ENCODE assay signal across 10 cellular contexts in the genomic region with DNA sequence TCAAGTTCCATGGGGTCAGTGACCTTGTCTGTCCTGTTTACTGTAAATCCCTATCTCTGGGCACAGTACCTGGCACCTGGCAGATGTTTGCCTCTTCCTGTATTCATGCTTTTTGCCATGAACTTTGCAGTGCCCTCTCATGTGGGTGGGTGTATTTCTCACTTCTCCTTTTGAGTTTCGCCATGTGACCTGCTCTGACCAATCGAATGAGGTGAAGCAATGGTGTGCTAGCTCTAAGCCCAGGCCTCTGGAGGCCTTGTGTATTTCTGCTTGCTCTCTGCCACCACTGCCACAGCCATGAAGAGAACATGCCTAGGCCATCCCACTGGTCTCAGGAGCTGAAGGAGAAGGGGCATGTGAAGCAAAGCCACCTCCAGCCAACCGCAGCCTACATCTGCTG.
DNase-seq lines count a peak whose midpoint lies in the region; ATAC-seq and TF ChIP-seq lines count a peak whose summit lies in the region.
"Had no signal": no experiment of that assay in that cellular context is flagged by ENCODE, and none has a peak within 500 bp of the region (broad histone marks: within the 10 kb centered on the region; RNA-seq: fewer than 3 reads in every experiment).

No MANE protein-coding gene starts in this region.

- no peak overlapping the region for H3K27ac Mint-ChIP-seq in activated naive CD4-positive, alpha-beta T cell treated with anti-CD3 and anti-CD28 coated beads for 36 hours
- H3K27ac Mint-ChIP-seq in activated naive CD4-positive, alpha-beta T cell treated with anti-CD3 and anti-CD28 coated beads, Interleukin-2, amount 10 ng/mL, durations not matched to agents 7 days and 5 days = no peak overlapping the region
- H3K27ac Mint-ChIP-seq: dendritic cell treated with granulocyte-macrophage colony-stimulating factor and Interleukin-4, amounts not matched to agents 40 ng/mL and 50 ng/mL, for 4 days had no signal

- no peaks in the 10 kb centered on the region for H3K36me3 ChIP-seq in suprapubic skin

- intact Hi-C loops in activated naive CD4-positive, alpha-beta T cell treated with anti-CD3 and anti-CD28 coated beads for 36 hours (cut with micrococcal nuclease) = no loop called here

- no peaks in the 10 kb centered on the region for H3K9me3 Mint-ChIP-seq in activated naive CD4-positive, alpha-beta T cell treated with anti-CD3 and anti-CD28 coated beads for 36 hours
- H3K9me3 Mint-ChIP-seq in activated naive CD4-positive, alpha-beta T cell treated with anti-CD3 and anti-CD28 coated beads, Interleukin-2, amount 10 ng/mL, durations not matched to agents 7 days and 5 days = no peaks in the 10 kb centered on the region

- H3K4me3 ChIP-seq in suprapubic skin = no peak overlapping the region

- no peak for TF ChIP-seq POLR2A in suprapubic skin (IDR thresholded peaks at IDR 0.05)

- peak; percentile 13 for DNase-seq in activated naive CD4-positive, alpha-beta T cell treated with anti-CD3 and anti-CD28 coated beads for 36 hours
- no peak for DNase-seq in activated naive CD4-positive, alpha-beta T cell treated with anti-CD3 and anti-CD28 coated beads, Interleukin-2, amount 10 ng/mL, durations not matched to agents 7 days and 5 days
- peak; percentile 72 to 86 for DNase-seq in NOMO-1 (lab: John Stamatoyannopoulos, UW; ENCODE audit: unreplicated experiment in 2 of 2)
- DNase-seq in suprapubic skin (ENCODE audit: low spot score in 2 of 2) = no peak
- DNase-seq in H4 (ENCODE audit: low spot score) = no peak
- DNase-seq in DMS79 treated with DMSO at 0.1 percent for 48 hours (lab: John Stamatoyannopoulos, UW) = no peak
- DNase-seq: IMR-90 had no signal

- H3K27ac ChIP-seq in suprapubic skin = no peak overlapping the region

- no peaks in the 10 kb centered on the region for H3K36me3 Mint-ChIP-seq in activated naive CD4-positive, alpha-beta T cell treated with anti-CD3 and anti-CD28 coated beads for 36 hours (ENCODE audit: low read depth)
- no peaks in the 10 kb centered on the region for H3K36me3 Mint-ChIP-seq in activated naive CD4-positive, alpha-beta T cell treated with anti-CD3 and anti-CD28 coated beads, Interleukin-2, amount 10 ng/mL, durations not matched to agents 7 days and 5 days

- peaks cover 7% of the 10 kb centered on the region for H3K27me3 Mint-ChIP-seq in activated naive CD4-positive, alpha-beta T cell treated with anti-CD3 and anti-CD28 coated beads for 36 hours (ENCODE audit: low read depth)
- peaks cover 3% of the 10 kb centered on the region for H3K27me3 Mint-ChIP-seq in activated naive CD4-positive, alpha-beta T cell treated with anti-CD3 and anti-CD28 coated beads, Interleukin-2, amount 10 ng/mL, durations not matched to agents 7 days and 5 days

- CTCF ChIA-PET in activated naive CD4-positive, alpha-beta T cell treated with anti-CD3 and anti-CD28 coated beads for 36 hours (lab: Charles Lee) = no interaction called here
- CTCF ChIA-PET in activated naive CD4-positive, alpha-beta T cell treated with anti-CD3 and anti-CD28 coated beads, Interleukin-2, amount 10 ng/mL, durations not matched to agents 7 days and 5 days (lab: Charles Lee) = no interaction called here

- H3K4me1 Mint-ChIP-seq in activated naive CD4-positive, alpha-beta T cell treated with anti-CD3 and anti-CD28 coated beads for 36 hours (ENCODE audit: low read depth) = peaks cover 4% of the 10 kb centered on the region
- H3K4me1 Mint-ChIP-seq in activated naive CD4-positive, alpha-beta T cell treated with anti-CD3 and anti-CD28 coated beads, Interleukin-2, amount 10 ng/mL, durations not matched to agents 7 days and 5 days = no peaks in the 10 kb centered on the region

- no peaks in the 10 kb centered on the region for H3K9me3 ChIP-seq in suprapubic skin

- no peaks in the 10 kb centered on the region for H3K4me1 ChIP-seq in suprapubic skin

- H3K4me3 Mint-ChIP-seq in activated naive CD4-positive, alpha-beta T cell treated with anti-CD3 and anti-CD28 coated beads for 36 hours = no peak overlapping the region
- no peak overlapping the region for H3K4me3 Mint-ChIP-seq in activated naive CD4-positive, alpha-beta T cell treated with anti-CD3 and anti-CD28 coated beads, Interleukin-2, amount 10 ng/mL, durations not matched to agents 7 days and 5 days
- H3K4me3 Mint-ChIP-seq: dendritic cell treated with granulocyte-macrophage colony-stimulating factor and Interleukin-4, amounts not matched to agents 40 ng/mL and 50 ng/mL, for 4 days had no signal

- peaks cover 29% of the 10 kb centered on the region for H3K27me3 ChIP-seq in suprapubic skin

- WGBS in suprapubic skin = 90% methylated on average over 3 of the region's 3 CpGs

- ATAC-seq in HG02884 (IDR thresholded peaks at IDR 0.05; ENCODE audit: unreplicated experiment) (peak; percentile 93), SK-N-SH treated with all-trans-retinoic acid at 6 μM for 48 hours (no peak)

- TF ChIP-seq CTCF in suprapubic skin (IDR thresholded peaks at IDR 0.05) = no peak

- TF ChIP-seq EP300 in suprapubic skin (IDR thresholded peaks at IDR 0.05) = no peak

TF ChIP-seq in SK-N-SH treated with all-trans-retinoic acid at 6 μM for 48 hours, 23 proteins besides CTCF, POLR2A, EP300 and RAD21:
- TF ChIP-seq RARB (CRISPR knock-in tag; IDR thresholded peaks at IDR 0.05) = no peak

Comparison
In these comparisons a context has a peak if more than half of its experiments do, and no peak if none do; other contexts are left out.
1. DNase-seq: peak in activated naive CD4-positive, alpha-beta T cell treated with anti-CD3 and anti-CD28 coated beads for 36 hours (single experiment) and NOMO-1 (2 of 2); none in activated naive CD4-positive, alpha-beta T cell treated with anti-CD3 and anti-CD28 coated beads, Interleukin-2, amount 10 ng/mL, durations not matched to agents 7 days and 5 days (single experiment), suprapubic skin (0 of 2), H4 (single experiment) and DMS79 treated with DMSO at 0.1 percent for 48 hours (single experiment).